Comparison of ENCODE assay signal across 8 cellular contexts in the genomic region with DNA sequence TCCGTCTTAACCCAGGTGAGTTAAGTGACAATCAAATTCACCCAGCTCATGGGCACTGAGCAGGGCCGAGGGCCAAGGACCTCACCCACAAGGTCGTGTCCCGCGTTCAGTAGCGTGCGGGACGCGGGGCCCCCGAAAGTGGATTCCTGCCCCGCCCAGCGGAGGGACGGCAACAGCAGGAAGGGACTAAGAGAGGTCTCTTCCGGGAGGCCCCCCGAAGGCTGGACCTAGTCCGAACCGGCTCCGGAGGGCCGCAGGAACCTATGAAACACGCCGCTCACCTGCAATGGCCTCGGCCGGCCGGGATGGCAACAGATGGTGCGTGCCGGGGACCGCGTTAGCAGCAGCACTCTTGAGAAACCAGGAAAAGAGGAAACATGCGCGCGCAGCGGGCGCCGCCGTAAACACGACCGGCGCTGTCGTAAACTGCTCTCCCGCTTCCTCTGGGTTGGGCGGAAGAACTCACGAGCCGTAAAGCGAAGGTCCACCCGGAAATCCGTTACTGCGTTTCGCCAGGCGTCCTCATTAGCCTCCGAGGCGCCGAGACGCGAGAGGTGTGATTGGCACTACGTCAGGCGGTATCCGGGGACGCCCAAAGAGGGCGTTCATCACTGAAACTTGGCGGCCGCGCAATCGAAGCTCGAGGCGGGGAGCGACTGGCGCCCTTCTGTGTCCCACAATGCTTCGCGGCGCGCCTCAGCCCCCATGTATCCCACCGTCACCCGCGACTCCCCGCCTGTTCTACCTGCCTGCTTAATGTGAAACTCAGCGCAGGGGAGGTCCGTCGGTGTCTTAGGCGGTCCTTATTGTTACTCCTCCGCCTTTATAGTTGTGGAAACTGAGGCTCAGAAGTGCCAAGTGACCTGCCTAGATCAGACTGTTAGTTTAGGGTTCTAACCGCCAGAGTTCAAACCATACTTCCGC. TPM values are rescaled to one million over a fixed set of nuclear protein-coding genes. Genes with fewer than 3 reads are reported as not detected.
DNase-seq lines count a peak whose midpoint lies in the region; ATAC-seq lines count a peak whose summit lies in the region.

A gene with protein sequence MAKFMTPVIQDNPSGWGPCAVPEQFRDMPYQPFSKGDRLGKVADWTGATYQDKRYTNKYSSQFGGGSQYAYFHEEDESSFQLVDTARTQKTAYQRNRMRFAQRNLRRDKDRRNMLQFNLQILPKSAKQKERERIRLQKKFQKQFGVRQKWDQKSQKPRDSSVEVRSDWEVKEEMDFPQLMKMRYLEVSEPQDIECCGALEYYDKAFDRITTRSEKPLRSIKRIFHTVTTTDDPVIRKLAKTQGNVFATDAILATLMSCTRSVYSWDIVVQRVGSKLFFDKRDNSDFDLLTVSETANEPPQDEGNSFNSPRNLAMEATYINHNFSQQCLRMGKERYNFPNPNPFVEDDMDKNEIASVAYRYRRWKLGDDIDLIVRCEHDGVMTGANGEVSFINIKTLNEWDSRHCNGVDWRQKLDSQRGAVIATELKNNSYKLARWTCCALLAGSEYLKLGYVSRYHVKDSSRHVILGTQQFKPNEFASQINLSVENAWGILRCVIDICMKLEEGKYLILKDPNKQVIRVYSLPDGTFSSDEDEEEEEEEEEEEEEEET (minus strand): TSS at position 372 of the 924 bp plus-strand sequence. CDS start 3,045 bp downstream, outside the sequence.

- no peaks in the 10 kb centered on the region for H3K27me3 ChIP-seq in effector memory CD4-positive, alpha-beta T cell (replicated peaks; ENCODE audit: control insufficient read depth, insufficient read depth, low read length, poor library complexity, severe bottlenecking)

- H3K4me1 ChIP-seq in effector memory CD4-positive, alpha-beta T cell (ENCODE audit: control insufficient read depth, insufficient read depth, low read length, poor library complexity, severe bottlenecking): no peaks in the 10 kb centered on the region

- no peaks in the 10 kb centered on the region for H3K9me3 ChIP-seq in effector memory CD4-positive, alpha-beta T cell (ENCODE audit: control insufficient read depth, low read length)

- ATAC-seq in GM21360 (IDR thresholded peaks at IDR 0.05; ENCODE audit: unreplicated experiment): peak; percentile 89

- H3K36me3 ChIP-seq in effector memory CD4-positive, alpha-beta T cell (ENCODE audit: control insufficient read depth, insufficient read depth, low read length): peaks cover 19% of the 10 kb centered on the region

- DNase-seq in CMK (ENCODE audit: low read depth) (peak; percentile 99), HT1080 (ENCODE audit: low read depth) (peak; percentile 100), NOMO-1 treated with DMSO at 0.1 percent for 48 hours (lab: John Stamatoyannopoulos, UW; ENCODE audit: unreplicated experiment) (peak; percentile 100), lung microvascular endothelial cell (ENCODE audit: low read depth in 2 of 2) (peak; percentile 99 to 100)
- DNase-seq in activated CD8-positive, alpha-beta memory T cell treated with anti-CD3 and anti-CD28 coated beads for 4 hours (ENCODE audit: low read depth in 2 of 2): peak; percentile 95 to 97
- peak; percentile 98 to 99 (median 98) for DNase-seq in effector memory CD4-positive, alpha-beta T cell
- peak; percentile 92 to 99 (median 94) for DNase-seq in stimulated activated CD4-positive, alpha-beta T cell treated with anti-CD3 and anti-CD28 coated beads, TNF-alpha, amount 100 ng/mL, for 48 hours (ENCODE audit: low read depth in 3 of 3)

- H3K27ac ChIP-seq in effector memory CD4-positive, alpha-beta T cell (ENCODE audit: insufficient read depth, low read length, poor library complexity, severe bottlenecking): peak within 1 kb of the TSS; percentile 83

- H3K4me3 ChIP-seq in effector memory CD4-positive, alpha-beta T cell (ENCODE audit: insufficient read depth, low read depth, low read length, poor library complexity, severe bottlenecking): peak within 1 kb of the TSS; percentile 74

RNA-seq across cellular contexts. Expression of the gene that starts here (rescaled TPM):
- 495 and 518 TPM in 2 replicates for total RNA-seq in HT1080 (2014; rRNA removed; shearing (Covaris generic))
- 446 and 551 TPM in 2 replicates for polyA plus RNA-seq in HT1080 (2015; cell fraction: cytosol; rRNA removed)
- 623 and 663 TPM in 2 replicates for polyA plus RNA-seq in HT1080 (2015; cell fraction: nucleus; rRNA removed)
- 291 and 317 TPM in 2 replicates for total RNA-seq in lung microvascular endothelial cell

Comparison
In these comparisons a context has a peak if more than half of its experiments do, and no peak if none do; other contexts are left out.
1. Peak in every context shown above with its lines: DNase-seq, ATAC-seq, H3K4me3 ChIP-seq and H3K27ac ChIP-seq.